8 cellular contexts compared by ENCODE assay signal in the genomic region with DNA sequence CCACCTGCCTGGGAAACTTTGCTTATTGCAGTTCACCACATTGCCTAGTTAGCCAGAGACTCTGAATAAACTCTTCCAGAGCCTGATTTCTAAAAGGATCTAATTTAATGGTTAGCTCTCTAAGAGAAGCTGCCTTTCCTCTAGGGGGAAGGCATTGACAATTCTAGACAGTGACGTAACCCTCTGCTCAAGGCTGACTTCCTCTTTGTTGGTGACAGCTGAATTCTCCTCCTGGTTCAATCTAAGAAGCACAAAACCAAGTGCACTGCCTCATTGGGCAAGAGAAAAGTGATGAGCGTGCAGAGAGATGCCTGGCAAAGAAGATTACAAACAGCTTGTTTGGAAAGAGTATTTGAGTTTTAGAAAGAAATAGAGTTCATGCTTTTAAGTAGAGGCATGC.
DNase-seq lines count a peak whose midpoint lies in the region; ATAC-seq lines count a peak whose summit lies in the region.

No MANE protein-coding gene starts in this region.

- peak; percentile 22 for DNase-seq in AG08395 (ENCODE audit: low spot score)
- DNase-seq in SKM-1 (lab: John Stamatoyannopoulos, UW; ENCODE audit: unreplicated experiment) = peak; percentile 94
- peak; percentile 83 for DNase-seq in mesendoderm
- DNase-seq in NCI-H187 treated with DMSO at 0.1 percent for 48 hours (lab: John Stamatoyannopoulos, UW) = no peak
- DNase-seq in NCI-H2196 treated with DMSO at 0.1 percent for 48 hours (lab: John Stamatoyannopoulos, UW; ENCODE audit: unreplicated experiment) = no peak
- no peak for DNase-seq in NK-92 (lab: John Stamatoyannopoulos, UW; ENCODE audit: unreplicated experiment)

- no peaks in the 10 kb centered on the region for H3K27me3 ChIP-seq in mesendoderm (ENCODE audit: insufficient read depth, low read length, poor library complexity)

- peak overlapping the region; percentile 70 for H3K4ac ChIP-seq in mesendoderm (ENCODE audit: low read depth, low read length)

- H3K4me3 ChIP-seq in mesendoderm (ENCODE audit: low read length) = no peak overlapping the region

- H4K8ac ChIP-seq in mesendoderm (ENCODE audit: low read depth, low read length) = no peak overlapping the region

- peaks cover 8% of the 10 kb centered on the region for H3K4me1 ChIP-seq in mesendoderm (ENCODE audit: control insufficient read depth, low read depth, low read length)

- H3K4me2 ChIP-seq in mesendoderm (ENCODE audit: low read length) = no peak overlapping the region

- H3K79me2 ChIP-seq in mesendoderm (ENCODE audit: control insufficient read depth, insufficient read depth, low read length) = peaks cover 4% of the 10 kb centered on the region

- H4K5ac ChIP-seq in mesendoderm (ENCODE audit: low read length) = no peak overlapping the region

- ATAC-seq in GM19035 (IDR thresholded peaks at IDR 0.05; ENCODE audit: unreplicated experiment) (peak; percentile 86), HG03066 (IDR thresholded peaks at IDR 0.05; ENCODE audit: low read depth, unreplicated experiment) (peak; percentile 81)

- H2AK5ac ChIP-seq in mesendoderm (ENCODE audit: low read length) = no peak overlapping the region

- H3K56ac ChIP-seq in mesendoderm (ENCODE audit: low read length) = no peak overlapping the region

- H3K27ac ChIP-seq in mesendoderm (ENCODE audit: low read depth, low read length) = no peak overlapping the region

- no CpG with 5 or more reads among the region's 2 CpGs for whole genome bisulfite sequencing in mesendoderm (ENCODE audit: extremely low coverage, insufficient coverage, low lambda C conversion rate)

- no peak overlapping the region for H2BK15ac ChIP-seq in mesendoderm (replicated peaks; ENCODE audit: low read depth)

- no peak overlapping the region for H2BK5ac ChIP-seq in mesendoderm (ENCODE audit: low read length)

- no peak overlapping the region for H3K9ac ChIP-seq in mesendoderm (ENCODE audit: low read length)

- peaks cover 3% of the 10 kb centered on the region for H3K79me1 ChIP-seq in mesendoderm (ENCODE audit: low read length)

- H2BK120ac ChIP-seq in mesendoderm (ENCODE audit: low read depth, low read length) = no peak overlapping the region

- peak overlapping the region; percentile 45 for H3K18ac ChIP-seq in mesendoderm (ENCODE audit: low read length)

- H3K23ac ChIP-seq in mesendoderm (ENCODE audit: low read length) = no peak overlapping the region

- no peaks in the 10 kb centered on the region for H3K36me3 ChIP-seq in mesendoderm (ENCODE audit: control insufficient read depth, insufficient read depth, low read length)

Comparison
In these comparisons a context has a peak if more than half of its experiments do, and no peak if none do; other contexts are left out.
1. DNase-seq: peak in AG08395 (single experiment), SKM-1 (single experiment) and mesendoderm (single experiment); none in NCI-H187 treated with DMSO at 0.1 percent for 48 hours (single experiment), NCI-H2196 treated with DMSO at 0.1 percent for 48 hours (single experiment) and NK-92 (single experiment).